In genomic region chr12:122197612-122197966, GRCh38 we compare ENCODE assay signal across 21 cellular contexts. TPM values are rescaled to one million over a fixed set of nuclear protein-coding genes. Genes with fewer than 3 reads are reported as not detected.
DNase-seq lines count a peak whose midpoint lies in the region; ATAC-seq and TF ChIP-seq lines count a peak whose summit lies in the region.
"Had no signal": no experiment of that assay in that cellular context is flagged by ENCODE, and none has a peak within 500 bp of the region (broad histone marks: within the 10 kb centered on the region; RNA-seq: fewer than 3 reads in every experiment).

No MANE protein-coding gene starts in this region.

- peak overlapping the region; percentile 89 for H3K27ac Mint-ChIP-seq in activated naive CD4-positive, alpha-beta T cell treated with anti-CD3 and anti-CD28 coated beads, Interleukin-2, amount 10 ng/mL, durations not matched to agents 7 days and 5 days
- peak overlapping the region; percentile 9 for H3K27ac Mint-ChIP-seq in activated CD8-positive, alpha-beta T cell treated with anti-CD3 and anti-CD28 coated beads, Interleukin-2, amount 10 ng/mL, durations not matched to agents 7 days and 5 days
- no peak overlapping the region for H3K27ac Mint-ChIP-seq in stimulated activated naive B cell treated with anti-CD40 and anti-IgM and Interleukin-4, amounts not matched to agents 10 μg/mL and 1 μg/mL and 100 μg/mL, for 72 hours

- no peak for TF ChIP-seq CTCF in brain microvascular endothelial cell (IDR thresholded peaks at IDR 0.05; ENCODE audit: low read depth, low read length, missing control alignments)

- H3K4me2 ChIP-seq in Karpas-422 (ENCODE audit: low read depth, low read length, poor library complexity, severe bottlenecking), result peak overlapping the region; percentile 86

- peak overlapping the region; percentile 17 for H3K4me3 Mint-ChIP-seq in activated naive CD4-positive, alpha-beta T cell treated with anti-CD3 and anti-CD28 coated beads, Interleukin-2, amount 10 ng/mL, durations not matched to agents 7 days and 5 days
- no peak overlapping the region for H3K4me3 Mint-ChIP-seq in activated CD8-positive, alpha-beta T cell treated with anti-CD3 and anti-CD28 coated beads, Interleukin-2, amount 10 ng/mL, durations not matched to agents 7 days and 5 days
- H3K4me3 Mint-ChIP-seq in stimulated activated naive B cell treated with anti-CD40 and anti-IgM and Interleukin-4, amounts not matched to agents 10 μg/mL and 1 μg/mL and 100 μg/mL, for 72 hours, result no peak overlapping the region

- H3K4me1 ChIP-seq in Karpas-422 (ENCODE audit: low read length), result peaks cover 20% of the 10 kb centered on the region
- H3K4me1 ChIP-seq: HAP-1 had no signal

- H3K36me3 ChIP-seq in Karpas-422 (ENCODE audit: insufficient read depth, low read length), result no peaks in the 10 kb centered on the region
- no peaks in the 10 kb centered on the region for H3K36me3 ChIP-seq in brain microvascular endothelial cell (replicated peaks)
- H3K36me3 ChIP-seq: HAP-1, suprapubic skin, vagina had no signal

- peaks cover 5% of the 10 kb centered on the region for H3K9me3 Mint-ChIP-seq in activated naive CD4-positive, alpha-beta T cell treated with anti-CD3 and anti-CD28 coated beads, Interleukin-2, amount 10 ng/mL, durations not matched to agents 7 days and 5 days
- H3K9me3 Mint-ChIP-seq in activated CD8-positive, alpha-beta T cell treated with anti-CD3 and anti-CD28 coated beads, Interleukin-2, amount 10 ng/mL, durations not matched to agents 7 days and 5 days (ENCODE audit: insufficient read depth), result no peaks in the 10 kb centered on the region
- H3K9me3 Mint-ChIP-seq in stimulated activated naive B cell treated with anti-CD40 and anti-IgM and Interleukin-4, amounts not matched to agents 10 μg/mL and 1 μg/mL and 100 μg/mL, for 72 hours, result peaks cover 0 to 5% of the 10 kb centered on the region in 2 donors

- H3K27me3 ChIP-seq in Karpas-422 (ENCODE audit: low read length), result no peaks in the 10 kb centered on the region
- no peaks in the 10 kb centered on the region for H3K27me3 ChIP-seq in brain microvascular endothelial cell (replicated peaks)
- H3K27me3 ChIP-seq: vagina had no signal

- H3K9me3 ChIP-seq in Karpas-422 (ENCODE audit: low read length), result no peaks in the 10 kb centered on the region; the same call in 1 of the 2 replicates
- H3K9me3 ChIP-seq: suprapubic skin, vagina had no signal

- in situ Hi-C loops in brain microvascular endothelial cell (cut with HindIII; ENCODE audit: low pct_ligation_motif_present, low sequenced_read_pairs), result no loop called here

- H3K27ac ChIP-seq in Karpas-422 (ENCODE audit: low read length), result peak overlapping the region; percentile 80
- H3K27ac ChIP-seq in brain microvascular endothelial cell, result no peak overlapping the region
- H3K27ac ChIP-seq: coronary artery, suprapubic skin, vagina, VCaP had no signal

- POLR2A ChIA-PET in activated CD8-positive, alpha-beta T cell treated with anti-CD3 and anti-CD28 coated beads, Interleukin-2, amount 10 ng/mL, durations not matched to agents 7 days and 5 days (lab: Charles Lee), result no interaction called here

- H3K4me3 ChIP-seq in Karpas-422 (ENCODE audit: low read length) (peak overlapping the region; percentile 58), brain microvascular endothelial cell (ENCODE audit: low read depth, low read length) (no peak overlapping the region)
- H3K4me3 ChIP-seq: coronary artery, HAP-1, suprapubic skin, vagina had no signal

- CTCF ChIA-PET in activated naive CD4-positive, alpha-beta T cell treated with anti-CD3 and anti-CD28 coated beads, Interleukin-2, amount 10 ng/mL, durations not matched to agents 7 days and 5 days (lab: Charles Lee), result no interaction called here
- CTCF ChIA-PET in activated CD8-positive, alpha-beta T cell treated with anti-CD3 and anti-CD28 coated beads, Interleukin-2, amount 10 ng/mL, durations not matched to agents 7 days and 5 days (lab: Charles Lee), result no interaction called here

- no peaks in the 10 kb centered on the region for H3K9me2 ChIP-seq in Karpas-422 (replicated peaks; ENCODE audit: insufficient read depth, low read length)

- peaks cover 18% of the 10 kb centered on the region for H3K4me1 Mint-ChIP-seq in activated naive CD4-positive, alpha-beta T cell treated with anti-CD3 and anti-CD28 coated beads, Interleukin-2, amount 10 ng/mL, durations not matched to agents 7 days and 5 days
- no peaks in the 10 kb centered on the region for H3K4me1 Mint-ChIP-seq in activated CD8-positive, alpha-beta T cell treated with anti-CD3 and anti-CD28 coated beads, Interleukin-2, amount 10 ng/mL, durations not matched to agents 7 days and 5 days (ENCODE audit: low read depth)
- peaks cover 4 to 9% of the 10 kb centered on the region in 2 donors for H3K4me1 Mint-ChIP-seq in stimulated activated naive B cell treated with anti-CD40 and anti-IgM and Interleukin-4, amounts not matched to agents 10 μg/mL and 1 μg/mL and 100 μg/mL, for 72 hours

- no peak for DNase-seq in activated naive CD4-positive, alpha-beta T cell treated with anti-CD3 and anti-CD28 coated beads, Interleukin-2, amount 10 ng/mL, durations not matched to agents 7 days and 5 days
- no peak for DNase-seq in activated naive CD4-positive, alpha-beta T cell treated with anti-CD3 and anti-CD28 coated beads, Interleukin-2, amount 50 U/mL, for 16 hours
- no peak for DNase-seq in Karpas-422
- no peak for DNase-seq in activated CD8-positive, alpha-beta T cell treated with anti-CD3 and anti-CD28 coated beads, Interleukin-2, amount 10 ng/mL, durations not matched to agents 7 days and 5 days
- no peak for DNase-seq in stimulated activated naive B cell treated with anti-CD40 and anti-IgM and Interleukin-4, amounts not matched to agents 10 μg/mL and 1 μg/mL and 100 μg/mL, for 72 hours
- no peak for DNase-seq in brain microvascular endothelial cell
- DNase-seq in OCI-M2 (lab: John Stamatoyannopoulos, UW; ENCODE audit: unreplicated experiment), result no peak
- DNase-seq: activated naive CD4-positive, alpha-beta T cell treated with Interleukin-2 at 50 U/mL for 16 hours; hypothalamus; naive thymus-derived CD4-positive, alpha-beta T cell; small intestine; stimulated activated CD4-positive, alpha-beta T cell treated with anti-CD3 and anti-CD28 coated beads, Interleukin-4, amount 100 ng/mL, for 1 hour had no signal

- peak overlapping the region; percentile 59 for H3K9ac ChIP-seq in Karpas-422 (ENCODE audit: low read length)

- H3K36me3 Mint-ChIP-seq in activated naive CD4-positive, alpha-beta T cell treated with anti-CD3 and anti-CD28 coated beads, Interleukin-2, amount 10 ng/mL, durations not matched to agents 7 days and 5 days, result no peaks in the 10 kb centered on the region
- no peaks in the 10 kb centered on the region for H3K36me3 Mint-ChIP-seq in activated CD8-positive, alpha-beta T cell treated with anti-CD3 and anti-CD28 coated beads, Interleukin-2, amount 10 ng/mL, durations not matched to agents 7 days and 5 days (ENCODE audit: low read depth)
- H3K36me3 Mint-ChIP-seq in stimulated activated naive B cell treated with anti-CD40 and anti-IgM and Interleukin-4, amounts not matched to agents 10 μg/mL and 1 μg/mL and 100 μg/mL, for 72 hours, result peaks cover 0 to 5% of the 10 kb centered on the region in 2 donors

- no peaks in the 10 kb centered on the region for H4K20me1 ChIP-seq in Karpas-422 (ENCODE audit: insufficient read depth, low read depth, low read length)

- no peak for ATAC-seq in activated CD8-positive, alpha-beta T cell treated with anti-CD3 and anti-CD28 coated beads, Interleukin-2, amount 10 ng/mL, durations not matched to agents 7 days and 5 days
- ATAC-seq in stimulated activated naive B cell treated with anti-CD40 and anti-IgM and Interleukin-4, amounts not matched to agents 10 μg/mL and 1 μg/mL and 100 μg/mL, for 72 hours (replicated peaks), result peak; percentile 44 to 71
- ATAC-seq: naive thymus-derived CD4-positive, alpha-beta T cell had no signal

- H2AFZ ChIP-seq in Karpas-422 (ENCODE audit: low read length), result peak overlapping the region; percentile 98

- H3K79me2 ChIP-seq in Karpas-422 (ENCODE audit: low read length), result no peaks in the 10 kb centered on the region

- H3K27me3 Mint-ChIP-seq in activated naive CD4-positive, alpha-beta T cell treated with anti-CD3 and anti-CD28 coated beads, Interleukin-2, amount 10 ng/mL, durations not matched to agents 7 days and 5 days, result peaks cover 73% of the 10 kb centered on the region
- H3K27me3 Mint-ChIP-seq in activated CD8-positive, alpha-beta T cell treated with anti-CD3 and anti-CD28 coated beads, Interleukin-2, amount 10 ng/mL, durations not matched to agents 7 days and 5 days (ENCODE audit: low read depth), result peaks cover 23% of the 10 kb centered on the region
- H3K27me3 Mint-ChIP-seq in stimulated activated naive B cell treated with anti-CD40 and anti-IgM and Interleukin-4, amounts not matched to agents 10 μg/mL and 1 μg/mL and 100 μg/mL, for 72 hours, result peaks cover 27 to 37% of the 10 kb centered on the region in 2 donors

RNA-seq across cellular contexts. Expression of gene B3GNT4, which starts 5.9 kb away (rescaled TPM):
- total RNA-seq in Karpas-422 (2014; rRNA removed; shearing (Covaris generic); ENCODE audit: low replicate concordance), result 0.07 and 0.83 TPM in 2 replicates
- total RNA-seq in activated CD8-positive, alpha-beta T cell treated with anti-CD3 and anti-CD28 coated beads, Interleukin-2, amount 10 ng/mL, durations not matched to agents 7 days and 5 days, result 1 to 10 TPM in 1 of 2 experiments, under 1 TPM in 1; 0.90 to 1.4 TPM

RNA-seq across cellular contexts. Expression of gene LRRC43, which starts 14.7 kb away (rescaled TPM):
- total RNA-seq in Karpas-422 (2014; rRNA removed; shearing (Covaris generic); ENCODE audit: low replicate concordance), result not detected in 2 replicates
- not detected for total RNA-seq in activated CD8-positive, alpha-beta T cell treated with anti-CD3 and anti-CD28 coated beads, Interleukin-2, amount 10 ng/mL, durations not matched to agents 7 days and 5 days
- total RNA-seq: vagina had no signal

RNA-seq across cellular contexts. Expression of gene IL31, which starts 23.6 kb away (rescaled TPM):
- total RNA-seq in Karpas-422 (2014; rRNA removed; shearing (Covaris generic); ENCODE audit: low replicate concordance), result not detected in 2 replicates
- not detected for total RNA-seq in activated CD8-positive, alpha-beta T cell treated with anti-CD3 and anti-CD28 coated beads, Interleukin-2, amount 10 ng/mL, durations not matched to agents 7 days and 5 days
- total RNA-seq: endothelial cell of umbilical vein; kidney; mammary epithelial cell; naive thymus-derived CD4-positive, alpha-beta T cell; posterior vena cava; suprapubic skin; vagina had no signal

RNA-seq across cellular contexts. Expression of gene DIABLO, which starts 28.3 kb away (rescaled TPM):
- 42.2 and 45.8 TPM in 2 replicates for total RNA-seq in Karpas-422 (2014; rRNA removed; shearing (Covaris generic); ENCODE audit: low replicate concordance)
- 10 to 100 TPM; 43.5 to 47.1 TPM for total RNA-seq in activated CD8-positive, alpha-beta T cell treated with anti-CD3 and anti-CD28 coated beads, Interleukin-2, amount 10 ng/mL, durations not matched to agents 7 days and 5 days
